16 cellular contexts compared by ENCODE assay signal in the genomic region with DNA sequence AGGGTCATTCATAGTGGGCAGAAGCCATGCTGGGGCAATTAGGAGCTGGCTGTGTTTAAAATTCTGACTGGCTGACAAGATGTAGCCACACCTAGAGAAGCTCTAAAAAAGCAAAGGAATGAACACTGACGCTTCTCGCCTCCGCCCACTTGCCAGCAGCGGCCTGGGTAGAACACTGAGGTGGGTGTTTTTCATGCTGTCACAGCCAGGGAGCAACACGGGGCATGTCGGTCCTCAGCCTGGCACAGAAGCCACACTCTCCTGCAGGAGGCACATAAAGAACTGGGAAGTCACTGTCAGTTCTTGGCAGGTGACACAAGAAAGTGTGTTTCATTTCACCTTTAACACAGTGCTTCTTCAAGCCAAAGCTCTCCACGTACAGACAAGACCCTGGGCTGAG.
"Had no signal": no experiment of that assay in that cellular context is flagged by ENCODE, and none has a peak within 500 bp of the region (broad histone marks: within the 10 kb centered on the region; RNA-seq: fewer than 3 reads in every experiment).

No MANE protein-coding gene starts in this region.

- H3K9me3 Mint-ChIP-seq: activated CD4-positive, alpha-beta T cell treated with anti-CD3 and anti-CD28 coated beads, Interleukin-2, amount 10 ng/mL, durations not matched to agents 7 days and 5 days; activated naive CD8-positive, alpha-beta T cell treated with anti-CD3 and anti-CD28 coated beads, Interleukin-2, amount 10 ng/mL, durations not matched to agents 7 days and 5 days; activated T-helper 17 cell treated with anti-CD3 and anti-CD28 coated beads, Interleukin-2, amount 50 U/mL, for 72 hours; endodermal cell; naive thymus-derived CD4-positive, alpha-beta T cell had no signal

- H3K4me1 ChIP-seq: body of pancreas, foreskin keratinocyte had no signal

- H3K4me3 ChIP-seq: body of pancreas, tibial nerve had no signal

- H3K27me3 Mint-ChIP-seq: activated CD4-positive, alpha-beta T cell treated with anti-CD3 and anti-CD28 coated beads, Interleukin-2, amount 10 ng/mL, durations not matched to agents 7 days and 5 days; activated naive CD8-positive, alpha-beta T cell treated with anti-CD3 and anti-CD28 coated beads, Interleukin-2, amount 10 ng/mL, durations not matched to agents 7 days and 5 days; activated T-helper 17 cell treated with anti-CD3 and anti-CD28 coated beads, Interleukin-2, amount 50 U/mL, for 72 hours; naive thymus-derived CD4-positive, alpha-beta T cell had no signal

- DNase-seq: activated CD4-positive, alpha-beta T cell treated with anti-CD3 and anti-CD28 coated beads, Interleukin-2, amount 10 ng/mL, durations not matched to agents 7 days and 5 days; activated naive CD4-positive, alpha-beta T cell; activated naive CD8-positive, alpha-beta T cell treated with anti-CD3 and anti-CD28 coated beads, Interleukin-2, amount 10 ng/mL, durations not matched to agents 7 days and 5 days; body of pancreas; central memory CD4-positive, alpha-beta T cell; endodermal cell; foreskin keratinocyte; mesenchymal stem cell; naive thymus-derived CD4-positive, alpha-beta T cell; stimulated activated naive CD8-positive, alpha-beta T cell treated with anti-CD3 and anti-CD28 coated beads, Interleukin-15, Interleukin-2, amounts not matched to agents 100 U/mL and 50 U/mL, for 24 hours; substantia nigra; T1000 had no signal

- H3K36me3 ChIP-seq: neutrophil had no signal

- H3K4me1 Mint-ChIP-seq: activated CD4-positive, alpha-beta T cell treated with anti-CD3 and anti-CD28 coated beads, Interleukin-2, amount 10 ng/mL, durations not matched to agents 7 days and 5 days; activated naive CD8-positive, alpha-beta T cell treated with anti-CD3 and anti-CD28 coated beads, Interleukin-2, amount 10 ng/mL, durations not matched to agents 7 days and 5 days; activated T-helper 17 cell treated with anti-CD3 and anti-CD28 coated beads, Interleukin-2, amount 50 U/mL, for 72 hours had no signal

- H3K27ac Mint-ChIP-seq: activated CD4-positive, alpha-beta T cell treated with anti-CD3 and anti-CD28 coated beads, Interleukin-2, amount 10 ng/mL, durations not matched to agents 7 days and 5 days; activated naive CD8-positive, alpha-beta T cell treated with anti-CD3 and anti-CD28 coated beads, Interleukin-2, amount 10 ng/mL, durations not matched to agents 7 days and 5 days; activated T-helper 17 cell treated with anti-CD3 and anti-CD28 coated beads, Interleukin-2, amount 50 U/mL, for 72 hours; endodermal cell; naive thymus-derived CD4-positive, alpha-beta T cell had no signal

- H3K27me3 ChIP-seq: body of pancreas, foreskin keratinocyte, neutrophil, tibial nerve had no signal

- H3K4me3 Mint-ChIP-seq: activated CD4-positive, alpha-beta T cell treated with anti-CD3 and anti-CD28 coated beads, Interleukin-2, amount 10 ng/mL, durations not matched to agents 7 days and 5 days; activated naive CD8-positive, alpha-beta T cell treated with anti-CD3 and anti-CD28 coated beads, Interleukin-2, amount 10 ng/mL, durations not matched to agents 7 days and 5 days; activated T-helper 17 cell treated with anti-CD3 and anti-CD28 coated beads, Interleukin-2, amount 50 U/mL, for 72 hours; endodermal cell; naive thymus-derived CD4-positive, alpha-beta T cell had no signal

- H3K27ac ChIP-seq: body of pancreas, foreskin keratinocyte, neutrophil, tibial nerve had no signal

- H3K9me3 ChIP-seq: body of pancreas, neutrophil, tibial nerve had no signal

- ATAC-seq: activated CD4-positive, CD25-positive, alpha-beta regulatory T cell treated with anti-CD3 and anti-CD28 coated beads, Interleukin-2, amount 50 U/mL, for 24 hours; activated T-helper 17 cell treated with anti-CD3 and anti-CD28 coated beads, Interleukin-2, amount 50 U/mL, for 72 hours; body of pancreas; naive thymus-derived CD4-positive, alpha-beta T cell; stimulated activated naive CD8-positive, alpha-beta T cell treated with anti-CD3 and anti-CD28 coated beads, Interleukin-15, Interleukin-2, amounts not matched to agents 100 U/mL and 50 U/mL, for 24 hours had no signal
